8 cellular contexts compared by ENCODE assay signal in genomic region chr4:77095101-77095826, GRCh38. TPM values are rescaled to one million over a fixed set of nuclear protein-coding genes. Genes with fewer than 3 reads are reported as not detected.
DNase-seq lines count a peak whose midpoint lies in the region; ATAC-seq and TF ChIP-seq lines count a peak whose summit lies in the region.

No MANE protein-coding gene starts in this region.

- intact Hi-C loops in Right ventricle myocardium inferior (cut with DNase I): loop anchor here (1.0 to 5.0 kb wide), 3 partner anchors 37 to 108 kb away; partner anchors contain the start of gene CCNG2
- intact Hi-C loops in aorta (cut with DNase I): loop anchor here in 1 of 2 donors (5.0 kb wide), 2 partner anchors 62 to 107 kb away; partner anchors contain the start of gene CCNG2

- H3K27ac ChIP-seq in GM23248 (no peak overlapping the region), SJCRH30 (no peak overlapping the region), aorta (ENCODE audit: low read depth in 1 of 2, low read length in 2 of 2) (no peak overlapping the region)

- H3K36me3 ChIP-seq in GM23248 (ENCODE audit: low read depth): no peaks in the 10 kb centered on the region
- H3K36me3 ChIP-seq in SJCRH30: no peaks in the 10 kb centered on the region
- no peaks in the 10 kb centered on the region for H3K36me3 ChIP-seq in aorta (ENCODE audit: control insufficient read depth in 1 of 2, insufficient read depth in 2 of 2, low read length in 1 of 2)

- H3K27ac Mint-ChIP-seq in progenitor cell of endocrine pancreas: no peak overlapping the region

- H3K9me2 ChIP-seq in GM23248 (ENCODE audit: insufficient read depth): no peaks in the 10 kb centered on the region

- no peaks in the 10 kb centered on the region for H3K79me2 ChIP-seq in GM23248 (ENCODE audit: insufficient read depth)

- peak; percentile 85 for TF ChIP-seq CTCF in progenitor cell of endocrine pancreas (IDR thresholded peaks at IDR 0.05; ENCODE audit: unreplicated experiment)

- no peak overlapping the region for H3K4me3 ChIP-seq in GM23248
- no peak overlapping the region for H3K4me3 ChIP-seq in SJCRH30
- no peak overlapping the region for H3K4me3 ChIP-seq in aorta (ENCODE audit: low read length in 2 of 2)

- H3K9me3 ChIP-seq in GM23248 (ENCODE audit: low read depth) (no peaks in the 10 kb centered on the region), SJCRH30 (replicated peaks) (no peaks in the 10 kb centered on the region), aorta (ENCODE audit: control insufficient read depth, low read length) (no peaks in the 10 kb centered on the region)

- H3K27me3 Mint-ChIP-seq in progenitor cell of endocrine pancreas: no peaks in the 10 kb centered on the region

- H3K36me3 Mint-ChIP-seq in progenitor cell of endocrine pancreas (ENCODE audit: insufficient read depth): no peaks in the 10 kb centered on the region

- H3K27me3 ChIP-seq in GM23248 (replicated peaks; ENCODE audit: insufficient read depth) (no peaks in the 10 kb centered on the region), SJCRH30 (no peaks in the 10 kb centered on the region), aorta (ENCODE audit: control insufficient read depth in 1 of 2, insufficient read depth in 2 of 2, low read length in 1 of 2) (no peaks in the 10 kb centered on the region)

- no peak overlapping the region for H3K4me3 Mint-ChIP-seq in progenitor cell of endocrine pancreas (ENCODE audit: low read depth)

- WGBS in GM23248 (ENCODE audit: low coverage in 1 of 2, low lambda C conversion rate in 2 of 2, missing lambda C conversion rate in 2 of 2), 2 experiments: 35 to 36% methylated on average over 6 of the region's 6 CpGs
- WGBS in aorta, 2 donors: 23 to 27% methylated on average over 6 of the region's 6 CpGs

- no peaks in the 10 kb centered on the region for H3K9me3 Mint-ChIP-seq in progenitor cell of endocrine pancreas (ENCODE audit: low read depth)

- no peak overlapping the region for H3K4me2 ChIP-seq in GM23248 (ENCODE audit: unreplicated experiment)

- peaks cover 10% of the 10 kb centered on the region; the same call in 1 of the 2 replicates for H3F3A ChIP-seq in GM23248 (ENCODE audit: insufficient read depth)

- H3K4me1 ChIP-seq in GM23248 (ENCODE audit: insufficient read depth): peaks cover 27% of the 10 kb centered on the region
- H3K4me1 ChIP-seq in SJCRH30: peaks cover 5% of the 10 kb centered on the region; the same call in 1 of the 2 replicates
- H3K4me1 ChIP-seq in aorta (ENCODE audit: control insufficient read depth in 1 of 2, insufficient read depth in 2 of 2, low read length in 2 of 2): peaks cover 0 to 3% of the 10 kb centered on the region in 2 donors

- in situ Hi-C loops in GM23248 (cut with MboI): loop anchor here (10.0 kb wide), 1 partner anchor 110 kb away; no protein-coding TSS in a partner anchor

- no peak overlapping the region for H3K9ac ChIP-seq in GM23248

- no peaks in the 10 kb centered on the region for H3K4me1 Mint-ChIP-seq in progenitor cell of endocrine pancreas (ENCODE audit: low read depth)

- DNase-seq in GDM1 (lab: John Stamatoyannopoulos, UW) (peak; percentile 54), GM23248 (peak; percentile 80), LHCN-M2 (ENCODE audit: low read depth) (peak; percentile 74), SJCRH30 (peak; percentile 87 to 92), Right ventricle myocardium inferior (ENCODE audit: missing footprints) (peak; percentile 88), progenitor cell of endocrine pancreas (ENCODE audit: low spot score, unreplicated experiment) (peak; percentile 19), aorta (peak; percentile 85 to 90)
- peak; percentile 74 for DNase-seq in activated naive CD4-positive, alpha-beta T cell treated with Interleukin-2 at 50 U/mL for 16 hours

- ATAC-seq in Right ventricle myocardium inferior (peak; percentile 94), aorta (ENCODE audit: low FRiP score) (peak; percentile 91)

- peak overlapping the region; percentile 51 for H2AFZ ChIP-seq in GM23248

- no peaks in the 10 kb centered on the region for H4K20me1 ChIP-seq in GM23248 (ENCODE audit: insufficient read depth)

RNA-seq across cellular contexts. Expression of gene CCNI, which starts 19.5 kb away (rescaled TPM):
- total RNA-seq in GM23248 (2014; rRNA removed; shearing (Covaris generic)): 121 and 125 TPM in 2 replicates
- polyA plus RNA-seq in GM23248 (2016; fragmentation: Nextera tagmentation; extraction: Ambion mirVana) (158 and 166 TPM in 2 replicates), aorta (100 to 1,000 TPM; 297 to 633 TPM)
- total RNA-seq in LHCN-M2 (2014; rRNA removed) (163 and 176 TPM in 2 replicates), Right ventricle myocardium inferior (251 TPM), progenitor cell of endocrine pancreas (300 and 322 TPM in 2 replicates), aorta (100 to 1,000 TPM; 384 to 436 TPM)
- 150 TPM for polyA plus RNA-seq in LHCN-M2 (2012)
- 342 and 371 TPM in 2 replicates for total RNA-seq in SJCRH30 (2014; rRNA removed; shearing (Covaris generic))

Comparison
In these comparisons a context has a peak if more than half of its experiments do, and no peak if none do; other contexts are left out.
1. DNase-seq: peak in every context shown above with its lines; median percentile 90 in SJCRH30; 88 in Right ventricle myocardium inferior; 88 in aorta; 80 in GM23248; 74 in LHCN-M2; 74 in activated naive CD4-positive, alpha-beta T cell treated with Interleukin-2 at 50 U/mL for 16 hours; 54 in GDM1; 19 in progenitor cell of endocrine pancreas.